ENCODE assay signal across 26 cellular contexts in the genomic region with DNA sequence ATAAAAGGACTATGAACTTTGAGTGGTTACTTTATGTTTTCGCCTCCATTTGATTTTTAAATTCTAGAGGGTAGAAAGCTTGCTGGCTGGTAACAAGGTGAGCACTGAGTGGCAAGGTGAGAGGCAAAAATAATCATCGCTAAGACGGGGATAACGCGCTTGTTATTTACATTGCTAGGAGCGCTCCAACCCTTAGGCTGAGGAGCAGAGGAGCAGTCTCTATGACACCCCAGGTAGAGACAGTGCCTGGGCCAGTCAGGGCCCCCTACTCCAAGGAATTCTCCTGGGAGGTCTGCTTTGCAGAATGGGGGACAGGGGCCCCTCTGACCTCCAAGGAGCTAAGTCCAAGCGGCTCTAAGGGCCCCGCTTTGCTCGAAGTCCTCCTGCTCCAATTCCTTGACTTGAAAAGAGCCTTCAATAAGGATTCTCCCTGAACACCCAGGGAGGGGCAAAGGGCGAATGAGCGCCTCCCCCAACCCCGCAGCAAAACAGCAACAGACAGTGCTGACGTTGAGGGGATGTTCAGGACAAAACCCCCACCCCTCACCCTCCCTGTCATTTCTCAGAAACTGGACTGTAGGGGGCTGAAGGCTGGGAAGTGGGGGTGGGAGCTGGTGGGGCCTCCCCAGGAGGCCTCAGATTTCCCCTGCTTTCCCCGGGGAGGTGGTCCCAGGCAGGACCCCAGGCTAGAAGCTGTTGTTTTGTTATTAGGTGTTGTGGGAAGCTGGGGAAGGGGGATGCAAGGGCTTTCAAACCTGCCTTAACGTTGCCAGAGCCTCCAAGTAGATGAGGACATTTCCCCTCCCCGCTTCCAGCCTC. TPM values are rescaled to one million over a fixed set of nuclear protein-coding genes. Genes with fewer than 3 reads are reported as not detected.
A peak's percentile ranks its signal among the peaks of the same experiment; 100 is the strongest.
DNase-seq lines count a peak whose midpoint lies in the region; ATAC-seq and TF ChIP-seq lines count a peak whose summit lies in the region.
"Had no signal": no experiment of that assay in that cellular context is flagged by ENCODE, and none has a peak within 500 bp of the region (broad histone marks: within the 10 kb centered on the region; RNA-seq: fewer than 3 reads in every experiment).

No MANE protein-coding gene starts in this region.

- no peak for TF ChIP-seq POLR2A in esophagus squamous epithelium (IDR thresholded peaks at IDR 0.05)
- no peak for TF ChIP-seq POLR2A in stomach (IDR thresholded peaks at IDR 0.05)

- ATAC-seq in stimulated activated naive CD8-positive, alpha-beta T cell treated with anti-CD3 and anti-CD28 coated beads, Interleukin-15, Interleukin-2, amounts not matched to agents 100 U/mL and 50 U/mL, for 24 hours, result no peak
- ATAC-seq: heart left ventricle; naive thymus-derived CD4-positive, alpha-beta T cell had no signal

- H3K4me1 ChIP-seq in esophagus squamous epithelium, result peaks cover 4 to 44% (median 10%) of the 10 kb centered on the region in 3 donors
- H3K4me1 ChIP-seq in mucosa of stomach (ENCODE audit: control insufficient read depth, insufficient read depth, low read length), result no peaks in the 10 kb centered on the region
- peaks cover 0 to 28% (median 8%) of the 10 kb centered on the region in 4 donors for H3K4me1 ChIP-seq in stomach
- H3K4me1 ChIP-seq: Caco-2 had no signal

- TF ChIP-seq CTCF in esophagus squamous epithelium (IDR thresholded peaks at IDR 0.05) (no peak), stomach (IDR thresholded peaks at IDR 0.05) (no peak)

- H3K4me3 ChIP-seq in MG63 (no peak overlapping the region), esophagus squamous epithelium (peak overlapping the region in 1 of 4 donors; percentile 63), mucosa of stomach (ENCODE audit: low read length) (no peak overlapping the region), stomach (peak overlapping the region in 3 of 4 donors; percentile 11 to 48 (median 31))
- H3K4me3 ChIP-seq: heart left ventricle had no signal

- peak; percentile 5 for DNase-seq in MG63
- no peak for DNase-seq in esophagus squamous epithelium (lab: John Stamatoyannopoulos, UW)
- DNase-seq in stomach, result no peak
- no peak for DNase-seq in AG08395 (ENCODE audit: low spot score)
- no peak for DNase-seq in HCEC 1CT
- no peak for DNase-seq in cerebellar nuclear complex (lab: John Stamatoyannopoulos, UW)
- no peak for DNase-seq in stimulated activated naive CD8-positive, alpha-beta T cell treated with anti-CD3 and anti-CD28 coated beads, Interleukin-15, Interleukin-2, amounts not matched to agents 100 U/mL and 50 U/mL, for 24 hours
- DNase-seq: activated CD4-positive, alpha-beta T cell treated with anti-CD3 and anti-CD28 coated beads for 48 hours; activated gamma-delta T cell; activated T-cell treated with anti-CD3 and anti-CD28 coated beads, Interleukin-2, amount 50 U/mL, for 24 hours; C1 segment of cervical spinal cord; Caco-2; central memory CD4-positive, alpha-beta T cell; DMS79; naive thymus-derived CD4-positive, alpha-beta T cell; NCI-H446 treated with DMSO at 0.1 percent for 48 hours; NCI-H82; OCI-M1; stimulated activated CD4-positive, alpha-beta T cell treated with anti-CD3 and anti-CD28 coated beads, Interleukin-2, amount 100 ng/mL, for 24 hours; T-helper 9 cell had no signal

- intact Hi-C loops in esophagus squamous epithelium (cut with DNase I), result no loop called here
- intact Hi-C loops in stomach (cut with DNase I; ENCODE audit: low total_unique reads), result loop anchor here (10.0 kb wide), 1 partner anchor 155 kb away; no protein-coding TSS in a partner anchor

- H3K9me3 ChIP-seq in MG63 (no peaks in the 10 kb centered on the region), esophagus squamous epithelium (no peaks in the 10 kb centered on the region), mucosa of stomach (ENCODE audit: control insufficient read depth, low read length) (no peaks in the 10 kb centered on the region), stomach (no peaks in the 10 kb centered on the region)
- H3K9me3 ChIP-seq: Caco-2, heart left ventricle had no signal

- H3K36me3 ChIP-seq in MG63 (peaks cover 75% of the 10 kb centered on the region), esophagus squamous epithelium (no peaks in the 10 kb centered on the region), mucosa of stomach (ENCODE audit: control insufficient read depth, insufficient read depth, low read length) (no peaks in the 10 kb centered on the region), stomach (no peaks in the 10 kb centered on the region)
- H3K36me3 ChIP-seq: heart left ventricle had no signal

- whole genome bisulfite sequencing in esophagus squamous epithelium, 2 donors, result 18 to 19% methylated on average over 9 to 13 of the region's 16 CpGs
- 11 to 25% (median 16%) methylated on average over 15 to 16 of the region's 16 CpGs for WGBS in stomach, 5 donors

- H3K27me3 ChIP-seq in MG63, result peaks cover 9% of the 10 kb centered on the region; the same call in 1 of the 2 replicates
- H3K27me3 ChIP-seq in esophagus squamous epithelium, result peaks cover 18 to 100% (median 32%) of the 10 kb centered on the region in 4 donors
- H3K27me3 ChIP-seq in mucosa of stomach (ENCODE audit: control insufficient read depth, insufficient read depth, low read length), result peaks cover 90% of the 10 kb centered on the region
- peaks cover 10 to 100% (median 95%) of the 10 kb centered on the region in 3 donors for H3K27me3 ChIP-seq in stomach

- H3K27ac ChIP-seq in esophagus squamous epithelium (peak overlapping the region; percentile 60 to 95 (median 92)), stomach (peak overlapping the region; percentile 74 to 99 (median 91))
- H3K27ac ChIP-seq: HL-60, VCaP had no signal

- H3K9ac ChIP-seq in mucosa of stomach (ENCODE audit: low read length), result peak overlapping the region; percentile 55

- TF ChIP-seq EP300 in stomach (IDR thresholded peaks at IDR 0.05), result peak; percentile 76

RNA-seq across cellular contexts. Expression of gene FOXF1, which starts 10.2 kb away (rescaled TPM):
- total RNA-seq in MG63 (2014; rRNA removed; shearing (Covaris generic); ENCODE audit: low replicate concordance), result 8.9 and 13.0 TPM in 2 replicates
- total RNA-seq in esophagus squamous epithelium (1 to 10 TPM in 3 of 4 donors, under 1 TPM in 1; 0.76 to 8.6 (median 3.0) TPM), stomach (10 to 100 TPM; 18.4 to 37.9 (median 26.9) TPM)
- 10 to 100 TPM; 15.7 to 18.2 (median 17.7) TPM for polyA plus RNA-seq in stomach
- total RNA-seq: LHCN-M2; naive thymus-derived CD4-positive, alpha-beta T cell; renal cortical epithelial cell had no signal
- polyA plus RNA-seq: naive thymus-derived CD4-positive, alpha-beta T cell had no signal

RNA-seq across cellular contexts. Expression of gene MTHFSD, which starts 54.9 kb away (rescaled TPM):
- 40.8 and 43.8 TPM in 2 replicates for total RNA-seq in MG63 (2014; rRNA removed; shearing (Covaris generic); ENCODE audit: low replicate concordance)
- total RNA-seq in esophagus squamous epithelium, result 10 to 100 TPM; 10.7 to 17.7 (median 14.8) TPM
- 10 to 100 TPM in 2 of 5 donors, 1 to 10 TPM in 3; 3.5 to 23.1 (median 8.0) TPM for total RNA-seq in stomach
- polyA plus RNA-seq in stomach, result 10 to 100 TPM in 1 of 3 donors, 1 to 10 TPM in 2; 4.8 to 13.0 (median 7.0) TPM

Comparison
In these comparisons a context has a peak if more than half of its experiments do, and no peak if none do; other contexts are left out.
1. H3K4me3 ChIP-seq: peak in stomach (3 of 4); none in MG63 (single experiment) and mucosa of stomach (single experiment).